8 cellular contexts compared by ENCODE assay signal in the genomic region with DNA sequence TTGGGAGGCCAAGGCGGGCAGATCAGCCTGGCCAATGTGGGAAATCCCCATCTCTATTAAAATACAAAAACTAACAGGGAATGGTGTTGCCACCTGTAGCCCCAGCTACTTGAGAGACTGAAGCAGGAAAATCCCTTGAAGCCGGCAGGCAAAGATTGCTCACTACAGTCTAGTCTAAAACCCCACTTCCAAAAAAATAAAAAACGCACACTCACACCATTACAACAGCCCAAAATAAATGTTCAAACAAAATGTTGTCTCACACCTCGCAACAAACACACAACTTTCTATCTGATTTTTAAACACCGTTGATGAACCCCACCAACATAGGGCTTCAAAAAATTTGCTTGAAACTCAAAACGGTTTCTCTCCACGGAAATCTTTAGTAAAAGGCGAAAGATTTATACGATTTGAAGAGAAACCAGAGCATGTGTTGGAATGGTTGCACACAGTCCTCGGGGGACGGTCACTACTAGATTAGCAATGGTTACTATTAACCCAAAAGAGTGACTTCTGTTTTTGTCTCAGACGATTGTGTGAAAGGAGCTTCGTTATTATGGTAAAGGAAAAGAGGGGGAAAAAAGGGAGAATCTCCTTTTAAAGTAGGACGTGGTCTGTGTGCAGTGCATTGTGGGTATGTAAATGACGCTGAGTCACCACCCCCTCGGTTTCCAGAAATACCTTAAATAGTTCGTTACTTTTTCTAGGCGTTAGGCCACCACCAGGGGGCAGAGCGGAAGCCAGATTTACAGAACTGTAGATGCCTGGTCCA. TPM values are rescaled to one million over a fixed set of nuclear protein-coding genes. Genes with fewer than 3 reads are reported as not detected.
A peak's percentile ranks its signal among the peaks of the same experiment; 100 is the strongest.
DNase-seq lines count a peak whose midpoint lies in the region; ATAC-seq and TF ChIP-seq lines count a peak whose summit lies in the region.

A gene (minus strand): TSS at position 430 of the 772 bp plus-strand sequence.

- TF ChIP-seq CTCF in DND-41 (IDR thresholded peaks at IDR 0.05; ENCODE audit: borderline replicate concordance, extremely low read depth, low read length, poor library complexity, severe bottlenecking) (peak; percentile 87), KMS-11 (conservative IDR thresholded peaks at IDR 0.05; ENCODE audit: low read depth, low read length) (peak; percentile 78)

- H3K27ac ChIP-seq in DND-41 (ENCODE audit: low read length) (peak within 1 kb of the TSS; percentile 83), KMS-11 (peak within 1 kb of the TSS; percentile 99)
- H3K27ac ChIP-seq in naive thymus-derived CD4-positive, alpha-beta T cell (ENCODE audit: low read depth, low read length), result peak within 1 kb of the TSS; percentile 86

- CTCF ChIA-PET in naive thymus-derived CD4-positive, alpha-beta T cell (lab: Charles Lee), result interaction anchor here (0.6 to 5.1 kb wide), 17 partner anchors 12 to 573 kb away, joined by 3 to 55 read pairs (median 3); a partner anchor contains a TSS

- H3K4me3 Mint-ChIP-seq in naive thymus-derived CD4-positive, alpha-beta T cell, result peak within 1 kb of the TSS; percentile 54 to 93 (median 84)
- H3K4me3 Mint-ChIP-seq in stimulated activated memory B cell treated with anti-CD40 and anti-IgM and Interleukin-4, amounts not matched to agents 10 μg/mL and 1 μg/mL and 100 μg/mL, for 72 hours, result peak within 1 kb of the TSS; percentile 78

- H4K20me1 ChIP-seq in DND-41 (ENCODE audit: insufficient read depth, low read length) (no peaks in the 10 kb centered on the region), KMS-11 (ENCODE audit: insufficient read depth) (no peaks in the 10 kb centered on the region)

- H3K9me3 ChIP-seq in DND-41 (ENCODE audit: insufficient read depth, low read length, severe bottlenecking), result no peaks in the 10 kb centered on the region
- H3K9me3 ChIP-seq in naive thymus-derived CD4-positive, alpha-beta T cell (ENCODE audit: control insufficient read depth in 2 of 3, low read length in 3 of 3), result no peaks in the 10 kb centered on the region

- H3K4me3 ChIP-seq in DND-41 (ENCODE audit: low read depth in 1 of 2, low read length in 2 of 2), result peak within 1 kb of the TSS in 1 of 2 experiments; percentile 18; a peak in 2 of 4 replicates
- H3K4me3 ChIP-seq in KMS-11 (IDR thresholded peaks at IDR 0.05; ENCODE audit: insufficient read depth, low read depth, low read length), result no peak within 1 kb of the TSS
- peak within 1 kb of the TSS; percentile 18 for H3K4me3 ChIP-seq in naive thymus-derived CD4-positive, alpha-beta T cell (ENCODE audit: low read length)

- H3K36me3 Mint-ChIP-seq in naive thymus-derived CD4-positive, alpha-beta T cell, result no peaks in the 10 kb centered on the region
- H3K36me3 Mint-ChIP-seq in stimulated activated memory B cell treated with anti-CD40 and anti-IgM and Interleukin-4, amounts not matched to agents 10 μg/mL and 1 μg/mL and 100 μg/mL, for 72 hours, result no peaks in the 10 kb centered on the region

- H3K4me2 ChIP-seq in DND-41 (ENCODE audit: insufficient read depth, low read length) (peak within 1 kb of the TSS; percentile 41), KMS-11 (peak within 1 kb of the TSS; percentile 90)

- H3K36me3 ChIP-seq in DND-41 (ENCODE audit: insufficient read depth, low read length) (no peaks in the 10 kb centered on the region), KMS-11 (ENCODE audit: insufficient read depth) (no peaks in the 10 kb centered on the region)
- H3K36me3 ChIP-seq in naive thymus-derived CD4-positive, alpha-beta T cell (ENCODE audit: control insufficient read depth in 2 of 3, insufficient read depth in 3 of 3, low read length in 3 of 3), result no peaks in the 10 kb centered on the region

- peak within 1 kb of the TSS; percentile 70 for H2AFZ ChIP-seq in DND-41 (ENCODE audit: low read depth, low read length)
- H2AFZ ChIP-seq in KMS-11 (ENCODE audit: low read depth), result peak within 1 kb of the TSS; percentile 84

- ATAC-seq in DND-41 (ENCODE audit: insufficient read depth, low read depth), result peak; percentile 90
- peak; percentile 70 for ATAC-seq in GM21786 (IDR thresholded peaks at IDR 0.05; ENCODE audit: unreplicated experiment)
- ATAC-seq in naive thymus-derived CD4-positive, alpha-beta T cell, result peak; percentile 85
- peak; percentile 91 for ATAC-seq in stimulated activated memory B cell treated with anti-CD40 and anti-IgM and Interleukin-4, amounts not matched to agents 10 μg/mL and 1 μg/mL and 100 μg/mL, for 72 hours

- H3K9ac ChIP-seq in DND-41 (ENCODE audit: low read depth, low read length) (peak within 1 kb of the TSS; percentile 53), KMS-11 (peak within 1 kb of the TSS; percentile 89)

- peak within 1 kb of the TSS; percentile 97 to 100 (median 98) for H3K27ac Mint-ChIP-seq in naive thymus-derived CD4-positive, alpha-beta T cell
- peak within 1 kb of the TSS; percentile 100 for H3K27ac Mint-ChIP-seq in stimulated activated memory B cell treated with anti-CD40 and anti-IgM and Interleukin-4, amounts not matched to agents 10 μg/mL and 1 μg/mL and 100 μg/mL, for 72 hours

- no peaks in the 10 kb centered on the region for H3K27me3 Mint-ChIP-seq in naive thymus-derived CD4-positive, alpha-beta T cell
- no peaks in the 10 kb centered on the region for H3K27me3 Mint-ChIP-seq in stimulated activated memory B cell treated with anti-CD40 and anti-IgM and Interleukin-4, amounts not matched to agents 10 μg/mL and 1 μg/mL and 100 μg/mL, for 72 hours

- H3K79me2 ChIP-seq in DND-41 (ENCODE audit: insufficient read depth, low read length) (no peaks in the 10 kb centered on the region), KMS-11 (ENCODE audit: insufficient read depth, low read depth) (no peaks in the 10 kb centered on the region)

- peaks cover 0 to 5% (median 0%) of the 10 kb centered on the region in 11 donors for H3K9me3 Mint-ChIP-seq in naive thymus-derived CD4-positive, alpha-beta T cell
- no peaks in the 10 kb centered on the region for H3K9me3 Mint-ChIP-seq in stimulated activated memory B cell treated with anti-CD40 and anti-IgM and Interleukin-4, amounts not matched to agents 10 μg/mL and 1 μg/mL and 100 μg/mL, for 72 hours

- H3K27me3 ChIP-seq in DND-41 (ENCODE audit: insufficient read depth, low read length, poor library complexity), result no peaks in the 10 kb centered on the region
- H3K27me3 ChIP-seq in KMS-11 (ENCODE audit: insufficient read depth, low read depth), result no peaks in the 10 kb centered on the region
- H3K27me3 ChIP-seq in naive thymus-derived CD4-positive, alpha-beta T cell (ENCODE audit: control insufficient read depth in 2 of 2, insufficient read depth in 2 of 2, low read length in 2 of 2), result no peaks in the 10 kb centered on the region

- DNase-seq in DND-41, result peak; percentile 95
- peak; percentile 95 to 97 for DNase-seq in activated T-cell treated with anti-CD3 and anti-CD28 coated beads, Interleukin-2, amount 50 U/mL, for 48 hours
- peak; percentile 94 for DNase-seq in fibroblast of gingiva (ENCODE audit: low read depth)
- DNase-seq in naive thymus-derived CD4-positive, alpha-beta T cell, result peak; percentile 77 to 92 (median 89)

- intact Hi-C loops in naive thymus-derived CD4-positive, alpha-beta T cell (cut with micrococcal nuclease), result loop anchor here (1.0 to 5.0 kb wide), 18 partner anchors 8 to 956 kb away; a partner anchor contains a TSS

- H3K4me1 ChIP-seq in DND-41 (ENCODE audit: insufficient read depth, low read length), result peaks cover 30% of the 10 kb centered on the region
- H3K4me1 ChIP-seq in KMS-11 (ENCODE audit: low read depth, poor library complexity, severe bottlenecking), result peaks cover 27% of the 10 kb centered on the region
- peaks cover 10 to 13% of the 10 kb centered on the region in 2 donors for H3K4me1 ChIP-seq in naive thymus-derived CD4-positive, alpha-beta T cell (ENCODE audit: control insufficient read depth in 2 of 2, insufficient read depth in 2 of 2, low read length in 2 of 2)

- POLR2A ChIA-PET in naive thymus-derived CD4-positive, alpha-beta T cell (lab: Charles Lee), result interaction anchor here (0.6 to 9.5 kb wide), 37 partner anchors 10 to 1437 kb away, joined by 3 to 239 read pairs (median 4); a partner anchor contains a TSS

- peaks cover 14 to 58% (median 43%) of the 10 kb centered on the region in 7 donors for H3K4me1 Mint-ChIP-seq in naive thymus-derived CD4-positive, alpha-beta T cell
- peaks cover 26% of the 10 kb centered on the region for H3K4me1 Mint-ChIP-seq in stimulated activated memory B cell treated with anti-CD40 and anti-IgM and Interleukin-4, amounts not matched to agents 10 μg/mL and 1 μg/mL and 100 μg/mL, for 72 hours

TF ChIP-seq in PFSK-1, 5 proteins besides CTCF, POLR2A, EP300 and RAD21 (continues in another document):
- peak; percentile 10; the same call in 1 of the 2 replicates for TF ChIP-seq TAF1 (IDR thresholded peaks at IDR 0.05; ENCODE audit: borderline replicate concordance, insufficient read depth, low read length)
- TF ChIP-seq SIN3A (IDR thresholded peaks at IDR 0.05; ENCODE audit: borderline replicate concordance, insufficient read depth, low read length), result 0 out of 2 replicates have a peak, but pooled peaks have one; percentile 13
- TF ChIP-seq POLR2AphosphoS5 (IDR thresholded peaks at IDR 0.05; ENCODE audit: low read depth, low read length), result peak; percentile 100
- TF ChIP-seq, protein P1, sequence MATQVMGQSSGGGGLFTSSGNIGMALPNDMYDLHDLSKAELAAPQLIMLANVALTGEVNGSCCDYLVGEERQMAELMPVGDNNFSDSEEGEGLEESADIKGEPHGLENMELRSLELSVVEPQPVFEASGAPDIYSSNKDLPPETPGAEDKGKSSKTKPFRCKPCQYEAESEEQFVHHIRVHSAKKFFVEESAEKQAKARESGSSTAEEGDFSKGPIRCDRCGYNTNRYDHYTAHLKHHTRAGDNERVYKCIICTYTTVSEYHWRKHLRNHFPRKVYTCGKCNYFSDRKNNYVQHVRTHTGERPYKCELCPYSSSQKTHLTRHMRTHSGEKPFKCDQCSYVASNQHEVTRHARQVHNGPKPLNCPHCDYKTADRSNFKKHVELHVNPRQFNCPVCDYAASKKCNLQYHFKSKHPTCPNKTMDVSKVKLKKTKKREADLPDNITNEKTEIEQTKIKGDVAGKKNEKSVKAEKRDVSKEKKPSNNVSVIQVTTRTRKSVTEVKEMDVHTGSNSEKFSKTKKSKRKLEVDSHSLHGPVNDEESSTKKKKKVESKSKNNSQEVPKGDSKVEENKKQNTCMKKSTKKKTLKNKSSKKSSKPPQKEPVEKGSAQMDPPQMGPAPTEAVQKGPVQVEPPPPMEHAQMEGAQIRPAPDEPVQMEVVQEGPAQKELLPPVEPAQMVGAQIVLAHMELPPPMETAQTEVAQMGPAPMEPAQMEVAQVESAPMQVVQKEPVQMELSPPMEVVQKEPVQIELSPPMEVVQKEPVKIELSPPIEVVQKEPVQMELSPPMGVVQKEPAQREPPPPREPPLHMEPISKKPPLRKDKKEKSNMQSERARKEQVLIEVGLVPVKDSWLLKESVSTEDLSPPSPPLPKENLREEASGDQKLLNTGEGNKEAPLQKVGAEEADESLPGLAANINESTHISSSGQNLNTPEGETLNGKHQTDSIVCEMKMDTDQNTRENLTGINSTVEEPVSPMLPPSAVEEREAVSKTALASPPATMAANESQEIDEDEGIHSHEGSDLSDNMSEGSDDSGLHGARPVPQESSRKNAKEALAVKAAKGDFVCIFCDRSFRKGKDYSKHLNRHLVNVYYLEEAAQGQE (IDR thresholded peaks at IDR 0.05; ENCODE audit: insufficient read depth in 1 of 2, low read depth in 2 of 2, low read length in 2 of 2), result no peak

RNA-seq across cellular contexts. Expression of the gene that starts here (rescaled TPM):
- not detected for polyA plus RNA-seq in PFSK-1 (2012; ENCODE audit: insufficient read length, low read depth)
- not detected for total RNA-seq in naive thymus-derived CD4-positive, alpha-beta T cell
- polyA plus RNA-seq in naive thymus-derived CD4-positive, alpha-beta T cell, result not detected

Comparison
In these comparisons a context has a peak if more than half of its experiments do, and no peak if none do; other contexts are left out.
1. Peak in DNase-seq, ATAC-seq, H3K4me3 ChIP-seq and H3K27ac ChIP-seq in naive thymus-derived CD4-positive, alpha-beta T cell; RNA of the gene not detected or under 1 TPM.